ENCODE assay signal across 9 cellular contexts in genomic region chr20:50126662-50127061, GRCh38. TPM values are rescaled to one million over a fixed set of nuclear protein-coding genes. Genes with fewer than 3 reads are reported as not detected.
A peak's percentile ranks its signal among the peaks of the same experiment; 100 is the strongest.
DNase-seq lines count a peak whose midpoint lies in the region; ATAC-seq and TF ChIP-seq lines count a peak whose summit lies in the region.
"Had no signal": no experiment of that assay in that cellular context is flagged by ENCODE, and none has a peak within 500 bp of the region (broad histone marks: within the 10 kb centered on the region; RNA-seq: fewer than 3 reads in every experiment).

No MANE protein-coding gene starts in this region.

- H3K4me3 Mint-ChIP-seq in endothelial cell (ENCODE audit: unreplicated experiment) (peak overlapping the region; percentile 16), nephron (no peak overlapping the region)

- H3K36me3 Mint-ChIP-seq in endothelial cell (ENCODE audit: low read depth, unreplicated experiment) (peaks cover 55% of the 10 kb centered on the region), nephron (ENCODE audit: low read depth) (peaks cover 80% of the 10 kb centered on the region)

- no peak for ATAC-seq in HG02938 (IDR thresholded peaks at IDR 0.05; ENCODE audit: unreplicated experiment)

- DNase-seq in Daoy (ENCODE audit: low read depth) (peak; percentile 57), NCI-H226 (peak; percentile 67), endothelial cell (ENCODE audit: low spot score) (no peak), activated gamma-delta T cell (lab: John Stamatoyannopoulos, UW) (no peak), SK-N-DZ (ENCODE audit: low spot score) (no peak), COLO668 (lab: John Stamatoyannopoulos, UW; ENCODE audit: unreplicated experiment) (no peak)
- DNase-seq: activated CD4-positive, alpha-beta T cell treated with anti-CD3 and anti-CD28 coated beads for 4 hours had no signal

- no peak for TF ChIP-seq CTCF in endothelial cell (IDR thresholded peaks at IDR 0.05; ENCODE audit: unreplicated experiment)
- TF ChIP-seq CTCF in nephron (IDR thresholded peaks at IDR 0.05; ENCODE audit: unreplicated experiment in 3 of 3): no peak

- H3K27ac Mint-ChIP-seq in endothelial cell (ENCODE audit: unreplicated experiment) (peak overlapping the region; percentile 22), nephron (peak overlapping the region in 2 of 3 experiments; percentile 26 to 68)

- peaks cover 10% of the 10 kb centered on the region for H3K4me1 Mint-ChIP-seq in endothelial cell (ENCODE audit: unreplicated experiment)
- peaks cover 6% of the 10 kb centered on the region for H3K4me1 Mint-ChIP-seq in nephron

- peaks cover 13% of the 10 kb centered on the region for H3K27me3 Mint-ChIP-seq in endothelial cell (ENCODE audit: unreplicated experiment)
- no peaks in the 10 kb centered on the region for H3K27me3 Mint-ChIP-seq in nephron (ENCODE audit: low read depth)

- no peaks in the 10 kb centered on the region for H3K9me3 Mint-ChIP-seq in endothelial cell (ENCODE audit: unreplicated experiment)
- H3K9me3 Mint-ChIP-seq in nephron: no peaks in the 10 kb centered on the region

RNA-seq across cellular contexts. Expression of gene UBE2V1, which starts 13.7 kb away (rescaled TPM):
- total RNA-seq in Daoy (2014; rRNA removed; shearing (Covaris generic)): 31.9 and 35.8 TPM in 2 replicates
- 223 TPM for total RNA-seq in endothelial cell (ENCODE audit: unreplicated experiment)
- polyA plus RNA-seq in SK-N-DZ (2014; cell fraction: cytosol; rRNA removed): 79.0 and 79.5 TPM in 2 replicates
- 52.4 and 140 TPM in 2 replicates for polyA plus RNA-seq in SK-N-DZ (2014; cell fraction: nucleus; rRNA removed)

RNA-seq across cellular contexts. Expression of gene PEDS1, which starts 26.9 kb away (rescaled TPM):
- 21.7 and 23.6 TPM in 2 replicates for total RNA-seq in Daoy (2014; rRNA removed; shearing (Covaris generic))
- total RNA-seq in endothelial cell (ENCODE audit: unreplicated experiment): 39.7 TPM
- 39.0 and 41.6 TPM in 2 replicates for polyA plus RNA-seq in SK-N-DZ (2014; cell fraction: cytosol; rRNA removed)
- 19.4 and 20.3 TPM in 2 replicates for polyA plus RNA-seq in SK-N-DZ (2014; cell fraction: nucleus; rRNA removed)

Comparison
In these comparisons a context has a peak if more than half of its experiments do, and no peak if none do; other contexts are left out.
1. DNase-seq: peak in Daoy (single experiment) and NCI-H226 (single experiment); none in endothelial cell (single experiment), activated gamma-delta T cell (single experiment), SK-N-DZ (single experiment) and COLO668 (single experiment).